Comparison of ENCODE assay signal across 7 cellular contexts in genomic region chr1:62530516-62531154, GRCh38.
DNase-seq lines count a peak whose midpoint lies in the region; ATAC-seq and TF ChIP-seq lines count a peak whose summit lies in the region.

No MANE protein-coding gene starts in this region.

- H3K27ac ChIP-seq in HEK293 (ENCODE audit: extremely low read depth, low read depth, low read length), result no peak overlapping the region
- no peak overlapping the region for H3K27ac ChIP-seq in SK-N-SH (ENCODE audit: low read depth in 2 of 2, low read length in 1 of 2)

- H3K9me2 ChIP-seq in SK-N-SH, result no peaks in the 10 kb centered on the region

- POLR2A ChIA-PET in HEK293 (lab: Yijun Ruan, JAX) (interaction anchor here (0.6 kb wide), 1 partner anchor 18 kb away, joined by 4 read pairs; no protein-coding TSS in a partner anchor), SK-N-SH (lab: Yijun Ruan, JAX) (no interaction called here)

- no peak overlapping the region for H2AFZ ChIP-seq in SK-N-SH (ENCODE audit: low read depth)

- H3K79me2 ChIP-seq in SK-N-SH (ENCODE audit: insufficient read depth), result no peaks in the 10 kb centered on the region

- no peaks in the 10 kb centered on the region for H4K20me1 ChIP-seq in SK-N-SH (ENCODE audit: insufficient read depth)

- CTCF ChIA-PET in HEK293 (lab: Yijun Ruan, JAX) (interaction anchor here (0.5 to 3.4 kb wide), 14 partner anchors 9 to 1206 kb away, joined by 3 to 80 read pairs (median 4); no protein-coding TSS in a partner anchor), SK-N-SH (lab: Yijun Ruan, JAX) (interaction anchor here (0.9 to 3.3 kb wide), 10 partner anchors 9 to 216 kb away, joined by 3 to 24 read pairs (median 4); no protein-coding TSS in a partner anchor)

- no peaks in the 10 kb centered on the region for H3K27me3 ChIP-seq in SK-N-SH (ENCODE audit: insufficient read depth)

- peaks cover 27% of the 10 kb centered on the region for H3F3A ChIP-seq in SK-N-SH (replicated peaks; ENCODE audit: insufficient read depth)

- WGBS in SK-N-SH (ENCODE audit: low lambda C conversion rate), result 90% methylated on average over 4 of the region's 6 CpGs

- TF ChIP-seq EP300 in SK-N-SH (IDR thresholded peaks at IDR 0.05; ENCODE audit: borderline replicate concordance in 1 of 2, low read depth in 1 of 2, low read length in 1 of 2), result no peak

- peak; percentile 69 for TF ChIP-seq CTCF in HEK293 (tag by site-specific recombination; IDR thresholded peaks at IDR 0.05)
- peak; percentile 60 for TF ChIP-seq CTCF in SK-N-SH (IDR thresholded peaks at IDR 0.05)

- DNase-seq in SK-N-SH, result peak; percentile 11
- DNase-seq in globus pallidus (ENCODE audit: low spot score), result peak; percentile 43
- DNase-seq in renal cortical epithelial cell (ENCODE audit: low read depth), result peak; percentile 46
- no peak for DNase-seq in NCI-H69 (lab: John Stamatoyannopoulos, UW)
- DNase-seq in SIG-M5 (lab: John Stamatoyannopoulos, UW), result no peak

- no peaks in the 10 kb centered on the region for H3K4me1 ChIP-seq in HEK293 (ENCODE audit: control insufficient read depth, insufficient read depth, low read length)
- no peaks in the 10 kb centered on the region for H3K4me1 ChIP-seq in SK-N-SH (ENCODE audit: control insufficient read depth in 1 of 2, insufficient read depth in 2 of 2, low read depth in 1 of 2, low read length in 1 of 2)

- no peak overlapping the region for H3K9ac ChIP-seq in SK-N-SH

- TF ChIP-seq RAD21 in SK-N-SH (IDR thresholded peaks at IDR 0.05; ENCODE audit: low read length), result peak; percentile 68

- H3K4me3 ChIP-seq in HEK293 (ENCODE audit: low read depth, low read length) (no peak overlapping the region), SK-N-SH (ENCODE audit: low read depth in 2 of 2, low read length in 1 of 2) (no peak overlapping the region)

- ATAC-seq in HG02588 (IDR thresholded peaks at IDR 0.05; ENCODE audit: unreplicated experiment), result no peak

- H3K9me3 ChIP-seq in HEK293 (ENCODE audit: control insufficient read depth, insufficient read depth, low read depth, low read length), result no peaks in the 10 kb centered on the region
- H3K9me3 ChIP-seq in SK-N-SH, result no peaks in the 10 kb centered on the region

- H3K36me3 ChIP-seq in HEK293 (ENCODE audit: control insufficient read depth in 2 of 2, insufficient read depth in 1 of 2, low read length in 2 of 2), result peaks cover 0 to 13% of the 10 kb centered on the region in 2 experiments; a peak in 2 of 3 replicates
- H3K36me3 ChIP-seq in SK-N-SH (replicated peaks in 1 of 2; ENCODE audit: control insufficient read depth in 1 of 2, insufficient read depth in 2 of 2, low read length in 1 of 2), result peaks cover 33 to 58% of the 10 kb centered on the region in 2 experiments

- H3K4me2 ChIP-seq in SK-N-SH, result no peak overlapping the region

TF ChIP-seq in HEK293, 187 proteins besides CTCF, POLR2A, EP300 and RAD21:
- TF ChIP-seq ZNF621 (tag by site-specific recombination; IDR thresholded peaks at IDR 0.05) (no peak), ZFP69B (tag by site-specific recombination; IDR thresholded peaks at IDR 0.05) (no peak), BCL6B (tag by site-specific recombination; IDR thresholded peaks at IDR 0.05) (no peak), ZNF544 (tag by site-specific recombination; IDR thresholded peaks at IDR 0.05) (no peak), ZNF654 (tag by site-specific recombination; IDR thresholded peaks at IDR 0.05; ENCODE audit: low read depth) (peak; percentile 27; the same call in 1 of the 2 replicates), ZNF792 (tag by site-specific recombination; IDR thresholded peaks at IDR 0.05) (0 out of 2 replicates have a peak, but pooled peaks have one; percentile 46), ZNF2 (tag by site-specific recombination; IDR thresholded peaks at IDR 0.05) (no peak), ZNF521 (tag by site-specific recombination; IDR thresholded peaks at IDR 0.05) (no peak)
TF ChIP-seq in HEK293: peak in this region for 2.

TF ChIP-seq in SK-N-SH, 30 proteins besides CTCF, POLR2A, EP300 and RAD21:
- TF ChIP-seq TEAD4 (IDR thresholded peaks at IDR 0.05; ENCODE audit: borderline replicate concordance, insufficient read depth), result no peak
- TF ChIP-seq NFIC (IDR thresholded peaks at IDR 0.05; ENCODE audit: borderline replicate concordance), result no peak
- no peak for TF ChIP-seq TAF1 (IDR thresholded peaks at IDR 0.05; ENCODE audit: borderline replicate concordance, low read depth, low read length)
- no peak for TF ChIP-seq REST (IDR thresholded peaks at IDR 0.05; ENCODE audit: low read depth, low read length)
- TF ChIP-seq SMC3 (IDR thresholded peaks at IDR 0.05; ENCODE audit: low read depth, low read length), result peak; percentile 52
- TF ChIP-seq MEF2A (IDR thresholded peaks at IDR 0.05; ENCODE audit: borderline replicate concordance, low read depth), result no peak

Comparison
In these comparisons a context has a peak if more than half of its experiments do, and no peak if none do; other contexts are left out.
1. DNase-seq: peak in SK-N-SH (single experiment), globus pallidus (single experiment) and renal cortical epithelial cell (single experiment); none in NCI-H69 (single experiment) and SIG-M5 (single experiment).
2. Of the 4 proteins assayed by ChIP-seq in both HEK293 and SK-N-SH: peak only in HEK293: none; only in SK-N-SH: none; in both: CTCF; in neither: 3.